In the genomic region with DNA sequence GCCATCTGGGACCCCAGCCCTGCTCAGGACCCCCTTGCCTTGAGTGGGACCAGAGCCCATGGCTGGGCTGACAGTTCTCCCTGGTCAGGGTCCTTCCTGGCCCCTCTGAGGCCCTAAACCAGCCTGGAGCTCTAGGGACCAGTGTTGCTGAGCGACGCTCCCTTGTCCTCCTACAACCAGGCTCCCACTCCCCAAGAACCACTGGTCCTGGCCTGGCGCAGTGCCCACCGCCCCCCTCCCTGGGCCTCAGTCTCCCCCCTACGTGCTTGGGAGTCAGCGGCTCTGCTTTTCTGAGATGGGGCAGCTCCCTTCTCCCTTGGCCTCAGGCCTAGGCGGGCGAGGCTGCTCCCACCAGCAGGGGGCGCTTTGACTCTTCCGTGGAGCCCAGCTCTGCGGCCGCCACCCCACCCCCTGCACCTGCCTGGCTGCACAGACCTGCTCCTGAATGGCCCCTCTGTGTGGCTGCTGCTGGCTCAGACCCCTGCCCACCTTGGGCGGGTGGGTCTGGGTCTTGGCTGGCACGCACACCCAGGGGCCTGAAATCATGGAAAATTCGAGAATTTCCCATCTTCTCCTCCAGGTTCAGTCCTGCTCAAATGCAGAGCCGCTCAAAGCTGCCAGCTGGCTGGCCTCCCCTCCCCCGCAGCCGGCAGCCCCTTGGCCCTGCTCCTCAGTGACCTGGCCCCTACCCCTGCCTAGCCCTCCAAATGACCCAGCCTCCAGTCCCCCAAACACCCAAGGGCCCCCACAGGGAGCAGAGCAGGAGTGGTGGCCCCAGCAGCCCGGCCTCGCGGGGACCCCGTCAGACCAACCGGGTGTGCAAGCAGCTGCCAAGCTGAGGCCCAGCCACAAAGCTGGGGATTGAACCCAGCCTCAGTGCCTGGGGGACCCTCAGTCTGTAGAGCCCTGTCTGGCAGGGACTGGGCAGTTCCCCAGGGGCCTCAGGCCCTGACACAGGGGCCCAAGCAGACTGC, we compare ENCODE assay signal across 9 cellular contexts. TPM values are rescaled to one million over a fixed set of nuclear protein-coding genes. Genes with fewer than 3 reads are reported as not detected.
DNase-seq lines count a peak whose midpoint lies in the region; ATAC-seq and TF ChIP-seq lines count a peak whose summit lies in the region.
"Had no signal": no experiment of that assay in that cellular context is flagged by ENCODE, and none has a peak within 500 bp of the region (broad histone marks: within the 10 kb centered on the region; RNA-seq: fewer than 3 reads in every experiment).

No MANE protein-coding gene starts in this region.

- DNase-seq in Caco-2 (peak; percentile 76 to 87), NCI-H526 treated with DMSO at 0.1 percent for 48 hours (lab: John Stamatoyannopoulos, UW) (peak; percentile 26), dorsolateral prefrontal cortex (peak; percentile 56 to 83 (median 63)), mesenchymal stem cell (peak; percentile 61)
- peak; percentile 82 for DNase-seq in activated CD4-positive, alpha-beta memory T cell treated with anti-CD3 and anti-CD28 coated beads for 36 hours
- DNase-seq in stimulated activated CD8-positive, alpha-beta memory T cell treated with anti-CD3 and anti-CD28 coated beads, Interleukin-15, amount 100 ng/mL, for 1 hour (ENCODE audit: low read depth): peak; percentile 60

- H3K79me1 ChIP-seq in mesenchymal stem cell (replicated peaks; ENCODE audit: low read length, poor library complexity, severe bottlenecking): no peaks in the 10 kb centered on the region

- H3K27me3 ChIP-seq in Caco-2 (replicated peaks; ENCODE audit: control insufficient read depth, insufficient read depth, low read length): no peaks in the 10 kb centered on the region
- no peaks in the 10 kb centered on the region for H3K27me3 ChIP-seq in dorsolateral prefrontal cortex
- H3K27me3 ChIP-seq in mesenchymal stem cell (ENCODE audit: control insufficient read depth in 1 of 2, insufficient read depth in 1 of 2, low read length in 2 of 2): no peaks in the 10 kb centered on the region

- peak overlapping the region; percentile 36 for H2AFZ ChIP-seq in mesenchymal stem cell (ENCODE audit: low read depth, low read length)

- H4K8ac ChIP-seq in mesenchymal stem cell (ENCODE audit: low read length): peak overlapping the region; percentile 66

- no peak overlapping the region for H3K23ac ChIP-seq in mesenchymal stem cell (ENCODE audit: low read length in 2 of 2)

- peak overlapping the region; percentile 3 to 81 for H3K18ac ChIP-seq in mesenchymal stem cell (ENCODE audit: low read depth in 1 of 2, low read length in 2 of 2)

- H3K36me3 Mint-ChIP-seq in Caco-2 (ENCODE audit: insufficient read depth, unreplicated experiment): no peaks in the 10 kb centered on the region
- H3K36me3 Mint-ChIP-seq in activated CD4-positive, alpha-beta memory T cell treated with anti-CD3 and anti-CD28 coated beads for 36 hours: no peaks in the 10 kb centered on the region
- H3K36me3 Mint-ChIP-seq: activated naive CD8-positive, alpha-beta T cell had no signal

- no TSS peak for BruUV-seq in Caco-2 (replicated peaks; lab: Mats Ljungman, UMichigan)

- H3K27ac Mint-ChIP-seq in Caco-2 (ENCODE audit: unreplicated experiment): no peak overlapping the region
- no peak overlapping the region for H3K27ac Mint-ChIP-seq in activated CD4-positive, alpha-beta memory T cell treated with anti-CD3 and anti-CD28 coated beads for 36 hours
- H3K27ac Mint-ChIP-seq: activated naive CD8-positive, alpha-beta T cell had no signal

- H3K36me3 ChIP-seq in Caco-2 (ENCODE audit: control insufficient read depth, insufficient read depth, low read length) (no peaks in the 10 kb centered on the region), mesenchymal stem cell (ENCODE audit: control insufficient read depth in 1 of 2, insufficient read depth in 2 of 2, low read depth in 1 of 2, low read length in 2 of 2) (peaks cover 5 to 48% of the 10 kb centered on the region in 2 experiments)

- H3K27ac ChIP-seq in dorsolateral prefrontal cortex (no peak overlapping the region), mesenchymal stem cell (ENCODE audit: low read length, poor library complexity, severe bottlenecking) (no peak overlapping the region)

- H3K9me3 Mint-ChIP-seq in Caco-2 (ENCODE audit: unreplicated experiment): no peaks in the 10 kb centered on the region
- H3K9me3 Mint-ChIP-seq in activated CD4-positive, alpha-beta memory T cell treated with anti-CD3 and anti-CD28 coated beads for 36 hours: no peaks in the 10 kb centered on the region

- ATAC-seq in HG02642 (IDR thresholded peaks at IDR 0.05; ENCODE audit: poor library complexity, unreplicated experiment) (peak; percentile 56), GM18511 (IDR thresholded peaks at IDR 0.05; ENCODE audit: unreplicated experiment) (no peak)

- peak overlapping the region; percentile 46 to 65 for H3K4ac ChIP-seq in mesenchymal stem cell (ENCODE audit: low read depth in 1 of 2, low read length in 2 of 2)

- no peak overlapping the region for H2BK120ac ChIP-seq in mesenchymal stem cell (ENCODE audit: low read depth, low read length)

- H3K27me3 Mint-ChIP-seq in Caco-2 (ENCODE audit: insufficient read depth, unreplicated experiment): no peaks in the 10 kb centered on the region
- H3K27me3 Mint-ChIP-seq in activated CD4-positive, alpha-beta memory T cell treated with anti-CD3 and anti-CD28 coated beads for 36 hours: no peaks in the 10 kb centered on the region
- H3K27me3 Mint-ChIP-seq: activated naive CD8-positive, alpha-beta T cell had no signal

- POLR2A ChIA-PET in Caco-2 (lab: Charles Lee): interaction anchor here (0.9 kb wide), 1 partner anchor 268 kb away, joined by 3 read pairs; no protein-coding TSS in a partner anchor
- POLR2A ChIA-PET in activated CD4-positive, alpha-beta memory T cell treated with anti-CD3 and anti-CD28 coated beads for 36 hours (lab: Charles Lee): interaction anchor here (0.7 to 1.0 kb wide), 2 partner anchors 27 to 29 kb away, joined by 3 read pairs; a partner anchor contains a TSS

- no peak overlapping the region for H2AK5ac ChIP-seq in mesenchymal stem cell (ENCODE audit: low read length, severe bottlenecking)

- H3K4me1 ChIP-seq in Caco-2 (peaks cover 8% of the 10 kb centered on the region), mesenchymal stem cell (ENCODE audit: control insufficient read depth, insufficient read depth, low read depth, low read length) (peaks cover 31% of the 10 kb centered on the region)

- peak overlapping the region; percentile 49 to 82 for H2BK12ac ChIP-seq in mesenchymal stem cell (ENCODE audit: low read length in 2 of 2)

- peak; percentile 89 to 95 for TF ChIP-seq CTCF in Caco-2 (IDR thresholded peaks at IDR 0.05; ENCODE audit: insufficient read depth in 1 of 2, low read depth in 1 of 2, low read length in 1 of 2, severe bottlenecking in 1 of 2, unreplicated experiment in 1 of 2)
- peak; percentile 56 to 94 (median 84) for TF ChIP-seq CTCF in dorsolateral prefrontal cortex (IDR thresholded peaks at IDR 0.05 in 54 of 56, conservative IDR thresholded peaks at IDR 0.05 in 2 of 56; ENCODE audit: low read depth in 1 of 56, partially characterized antibody in 56 of 56)

- no peak overlapping the region for H3K4me3 ChIP-seq in Caco-2 (ENCODE audit: low read depth, low read length)
- H3K4me3 ChIP-seq in dorsolateral prefrontal cortex: no peak overlapping the region
- peak overlapping the region in 1 of 2 experiments; percentile 56 for H3K4me3 ChIP-seq in mesenchymal stem cell (ENCODE audit: insufficient read depth in 1 of 2, low read depth in 1 of 2, low read length in 2 of 2)

- no peak overlapping the region for H3K4me2 ChIP-seq in mesenchymal stem cell (ENCODE audit: low read length, poor library complexity, severe bottlenecking)

- CTCF ChIA-PET in Caco-2 (lab: Charles Lee): interaction anchor here (0.5 to 3.7 kb wide), 32 partner anchors 13 to 369 kb away, joined by 3 to 140 read pairs (median 4); a partner anchor contains a TSS
- CTCF ChIA-PET in activated CD4-positive, alpha-beta memory T cell treated with anti-CD3 and anti-CD28 coated beads for 36 hours (lab: Charles Lee): interaction anchor here (0.6 to 3.4 kb wide), 49 partner anchors 9 to 563 kb away, joined by 3 to 78 read pairs (median 5); a partner anchor contains a TSS

- WGBS in mesenchymal stem cell: 34% methylated on average over 23 of the region's 23 CpGs

- no peak overlapping the region for H3K4me3 Mint-ChIP-seq in Caco-2 (ENCODE audit: unreplicated experiment)
- no peak overlapping the region for H3K4me3 Mint-ChIP-seq in activated CD4-positive, alpha-beta memory T cell treated with anti-CD3 and anti-CD28 coated beads for 36 hours
- H3K4me3 Mint-ChIP-seq: activated naive CD8-positive, alpha-beta T cell had no signal

- H2BK5ac ChIP-seq in mesenchymal stem cell (ENCODE audit: low read depth, low read length, poor library complexity, severe bottlenecking): no peak overlapping the region

- H3K9me3 ChIP-seq in Caco-2 (no peaks in the 10 kb centered on the region), mesenchymal stem cell (ENCODE audit: control insufficient read depth, low read length) (no peaks in the 10 kb centered on the region)

- intact Hi-C loops in Caco-2 (cut with micrococcal nuclease; ENCODE audit: unreplicated experiment) (loop anchor here (1.0 to 5.0 kb wide), 3 partner anchors 55 to 269 kb away; no protein-coding TSS in a partner anchor), dorsolateral prefrontal cortex (cut with DNase I) (loop anchor here (5.0 to 10.0 kb wide), 2 partner anchors 270 to 272 kb away; no protein-coding TSS in a partner anchor)
- intact Hi-C loops in activated CD4-positive, alpha-beta memory T cell treated with anti-CD3 and anti-CD28 coated beads for 36 hours (cut with micrococcal nuclease): loop anchor here (1.0 to 5.0 kb wide), 2 partner anchors 35 to 270 kb away; a partner anchor contains a TSS

- H2BK15ac ChIP-seq in mesenchymal stem cell (ENCODE audit: low read depth, poor library complexity, severe bottlenecking): peak overlapping the region; percentile 82

- peak overlapping the region; percentile 85 for H4K91ac ChIP-seq in mesenchymal stem cell (ENCODE audit: low read length)

- H3K4me1 Mint-ChIP-seq in Caco-2 (ENCODE audit: low read depth, unreplicated experiment): no peaks in the 10 kb centered on the region
- H3K4me1 Mint-ChIP-seq in activated CD4-positive, alpha-beta memory T cell treated with anti-CD3 and anti-CD28 coated beads for 36 hours (ENCODE audit: low read depth): no peaks in the 10 kb centered on the region

- H3K9ac ChIP-seq in mesenchymal stem cell (ENCODE audit: low read length): peak overlapping the region; percentile 88

- H3K14ac ChIP-seq in mesenchymal stem cell (ENCODE audit: low read length in 2 of 2): no peak overlapping the region

RNA-seq across cellular contexts. Expression of a gene that starts 9.1 kb away (rescaled TPM):
- not detected in 2 replicates for total RNA-seq in Caco-2 (2022)
- total RNA-seq in activated CD4-positive, alpha-beta memory T cell treated with anti-CD3 and anti-CD28 coated beads for 36 hours: under 1 TPM in 1 of 2 experiments, not detected in 1; 0.07 TPM
- not detected for total RNA-seq in dorsolateral prefrontal cortex
- not detected for polyA plus RNA-seq in mesenchymal stem cell (2013, experiment 1 of 2)
- polyA plus RNA-seq in mesenchymal stem cell (2013, experiment 2 of 2): not detected

RNA-seq across cellular contexts. Expression of a gene that starts 29.7 kb away (rescaled TPM):
- total RNA-seq in Caco-2 (2022) (1.5 TPM in 1 of 2 replicates, not detected in the other), dorsolateral prefrontal cortex (10 to 100 TPM in 10 of 120 experiments, 1 to 10 TPM in 108, under 1 TPM in 2; 0.81 to 18.5 (median 3.8) TPM)
- total RNA-seq in activated CD4-positive, alpha-beta memory T cell treated with anti-CD3 and anti-CD28 coated beads for 36 hours: 100 to 1,000 TPM; 179 to 181 TPM
- polyA plus RNA-seq in mesenchymal stem cell (2013, experiment 1 of 2): 1.3 TPM
- 1.3 TPM for polyA plus RNA-seq in mesenchymal stem cell (2013, experiment 2 of 2)

RNA-seq across cellular contexts. Expression of a gene that starts 37.0 kb away (rescaled TPM):
- total RNA-seq in Caco-2 (2022) (0.88 and 2.8 TPM in 2 replicates), dorsolateral prefrontal cortex (1 to 10 TPM in 65 of 120 experiments, under 1 TPM in 18, not detected in 37; 0.41 to 5.1 (median 1.5) TPM)
- total RNA-seq in activated CD4-positive, alpha-beta memory T cell treated with anti-CD3 and anti-CD28 coated beads for 36 hours: 1 to 10 TPM; 6.0 to 6.8 TPM
- not detected for polyA plus RNA-seq in mesenchymal stem cell (2013, experiment 1 of 2)
- polyA plus RNA-seq in mesenchymal stem cell (2013, experiment 2 of 2): not detected

RNA-seq across cellular contexts. Expression of a gene that starts 43.8 kb away (rescaled TPM):
- total RNA-seq in Caco-2 (2022): 5.7 and 8.6 TPM in 2 replicates
- total RNA-seq in activated CD4-positive, alpha-beta memory T cell treated with anti-CD3 and anti-CD28 coated beads for 36 hours: not detected
- 1 to 10 TPM in 5 of 120 experiments, under 1 TPM in 4, not detected in 111; 0.81 to 1.9 (median 1.2) TPM for total RNA-seq in dorsolateral prefrontal cortex
- polyA plus RNA-seq in mesenchymal stem cell (2013, experiment 1 of 2): not detected
- 0.07 TPM for polyA plus RNA-seq in mesenchymal stem cell (2013, experiment 2 of 2)

RNA-seq across cellular contexts. Expression of a gene that starts 47.8 kb away (rescaled TPM):
- total RNA-seq in Caco-2 (2022) (11.3 and 14.9 TPM in 2 replicates), dorsolateral prefrontal cortex (1 to 10 TPM in 2 of 120 experiments, under 1 TPM in 1, not detected in 117; 0.29 to 2.8 (median 2.4) TPM)
- total RNA-seq in activated CD4-positive, alpha-beta memory T cell treated with anti-CD3 and anti-CD28 coated beads for 36 hours: not detected
- not detected for polyA plus RNA-seq in mesenchymal stem cell (2013, experiment 1 of 2)
- not detected for polyA plus RNA-seq in mesenchymal stem cell (2013, experiment 2 of 2)

Comparison
In these comparisons a context has a peak if more than half of its experiments do, and no peak if none do; other contexts are left out.
1. DNase-seq: peak in every context shown above with its lines; median percentile 82 in activated CD4-positive, alpha-beta memory T cell treated with anti-CD3 and anti-CD28 coated beads for 36 hours; 82 in Caco-2; 63 in dorsolateral prefrontal cortex; 61 in mesenchymal stem cell; 60 in stimulated activated CD8-positive, alpha-beta memory T cell treated with anti-CD3 and anti-CD28 coated beads, Interleukin-15, amount 100 ng/mL, for 1 hour; 26 in NCI-H526 treated with DMSO at 0.1 percent for 48 hours.
2. RNA of a gene that starts 29.7 kb away (total RNA-seq): 179 to 181 TPM in activated CD4-positive, alpha-beta memory T cell treated with anti-CD3 and anti-CD28 coated beads for 36 hours; 0.81 to 18.5 TPM in dorsolateral prefrontal cortex and 1.5 TPM in Caco-2; every median in the first group is over 4 times any median in the second.